ENCODE assay signal across 18 cellular contexts in the genomic region with DNA sequence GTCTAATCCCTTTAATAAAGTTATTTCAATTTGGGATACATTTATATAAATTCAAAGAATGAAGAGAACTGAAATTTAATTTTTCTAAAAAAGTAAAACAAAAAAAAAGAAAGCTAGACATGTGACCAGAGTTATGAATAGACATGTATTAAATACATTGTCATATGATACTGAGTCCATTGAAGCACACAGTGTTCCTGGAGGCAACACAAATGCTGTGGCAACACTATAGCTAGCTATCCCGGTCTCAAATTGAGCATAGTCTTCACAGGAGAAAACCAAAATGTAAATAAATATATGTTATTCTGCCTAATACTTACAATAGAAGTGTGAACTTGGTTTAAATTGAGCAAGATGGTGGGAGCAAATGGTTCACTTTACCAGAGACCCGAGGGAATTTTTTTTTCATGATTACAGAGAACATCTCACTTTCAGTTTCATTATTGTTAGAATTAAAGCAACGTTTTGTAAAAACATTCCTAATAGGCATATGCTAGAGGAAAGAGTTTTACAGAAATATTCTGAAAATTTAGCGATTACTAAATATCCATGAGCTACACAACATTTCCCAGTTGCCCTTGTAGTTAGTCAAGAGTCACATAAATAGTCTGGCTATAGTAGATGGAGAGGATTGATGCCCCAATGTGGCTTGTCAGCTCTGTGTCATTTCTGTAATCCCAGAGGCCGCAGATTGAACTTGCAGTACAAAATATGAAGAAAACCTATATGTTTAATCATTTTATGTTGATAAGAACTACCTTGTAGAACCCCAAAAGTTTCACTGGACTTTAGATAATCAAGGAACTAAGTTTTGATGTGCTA.
DNase-seq lines count a peak whose midpoint lies in the region; ATAC-seq and TF ChIP-seq lines count a peak whose summit lies in the region.
"Had no signal": no experiment of that assay in that cellular context is flagged by ENCODE, and none has a peak within 500 bp of the region (broad histone marks: within the 10 kb centered on the region; RNA-seq: fewer than 3 reads in every experiment).

No MANE protein-coding gene starts in this region.

- H3K27me3 ChIP-seq in BLaER1 treated with 17β-estradiol and CSF1 and Interleukin-3, amounts not matched to agents 10 nM and 100 nM: no peaks in the 10 kb centered on the region
- H3K27me3 ChIP-seq in MM.1S (replicated peaks; ENCODE audit: insufficient read depth, low read length): no peaks in the 10 kb centered on the region
- H3K27me3 ChIP-seq: vagina had no signal

- H3K9ac ChIP-seq in BLaER1 treated with 17β-estradiol and CSF1 and Interleukin-3, amounts not matched to agents 10 nM and 100 nM: no peak overlapping the region
- H3K9ac ChIP-seq in MM.1S (ENCODE audit: low read length): peak overlapping the region; percentile 26; the same call in 1 of the 2 replicates

- no peaks in the 10 kb centered on the region for H3K36me3 ChIP-seq in BLaER1 treated with 17β-estradiol and CSF1 and Interleukin-3, amounts not matched to agents 10 nM and 100 nM
- H3K36me3 ChIP-seq in MM.1S (replicated peaks; ENCODE audit: insufficient read depth, low read length): no peaks in the 10 kb centered on the region
- H3K36me3 ChIP-seq: lower lobe of right lung, vagina had no signal

- no peak overlapping the region for H3K27ac ChIP-seq in BLaER1 treated with 17β-estradiol and CSF1 and Interleukin-3, amounts not matched to agents 10 nM and 100 nM
- H3K27ac ChIP-seq in MM.1S (ENCODE audit: low read length): no peak overlapping the region
- H3K27ac ChIP-seq: C4-2B, lower lobe of right lung, vagina had no signal

- H3K4me1 Mint-ChIP-seq in activated naive CD4-positive, alpha-beta T cell treated with anti-CD3 and anti-CD28 coated beads for 36 hours (ENCODE audit: low read depth): no peaks in the 10 kb centered on the region
- no peaks in the 10 kb centered on the region for H3K4me1 Mint-ChIP-seq in mesothelial cell of epicardium

- peak; percentile 61 for ATAC-seq in GM19035 (IDR thresholded peaks at IDR 0.05; ENCODE audit: unreplicated experiment)
- ATAC-seq: lower lobe of right lung had no signal

- peaks cover 0 to 5% (median 0%) of the 10 kb centered on the region in 10 experiments; a peak in 2 of 20 replicates for H3K4me1 ChIP-seq in BLaER1 treated with 17β-estradiol and CSF1 and Interleukin-3, amounts not matched to agents 10 nM and 100 nM
- H3K4me1 ChIP-seq in MM.1S (ENCODE audit: low read length): no peaks in the 10 kb centered on the region
- H3K4me1 ChIP-seq: lower lobe of right lung, vagina had no signal

- H3F3A ChIP-seq in MM.1S (ENCODE audit: insufficient read depth, low read length): no peaks in the 10 kb centered on the region

- H3K9me3 ChIP-seq in BLaER1 treated with 17β-estradiol and CSF1 and Interleukin-3, amounts not matched to agents 10 nM and 100 nM (replicated peaks in 1 of 11): no peaks in the 10 kb centered on the region
- H3K9me3 ChIP-seq in MM.1S (replicated peaks; ENCODE audit: insufficient read depth, low read length): no peaks in the 10 kb centered on the region
- H3K9me3 ChIP-seq: lower lobe of right lung, vagina had no signal

- no peak overlapping the region for H3K4me3 Mint-ChIP-seq in activated naive CD4-positive, alpha-beta T cell treated with anti-CD3 and anti-CD28 coated beads for 36 hours
- no peak overlapping the region for H3K4me3 Mint-ChIP-seq in mesothelial cell of epicardium

- H4K20me1 ChIP-seq in BLaER1 treated with 17β-estradiol and CSF1 and Interleukin-3, amounts not matched to agents 10 nM and 100 nM: no peaks in the 10 kb centered on the region
- no peaks in the 10 kb centered on the region for H4K20me1 ChIP-seq in MM.1S (ENCODE audit: insufficient read depth, low read length)

- H3K9me2 ChIP-seq in MM.1S (replicated peaks; ENCODE audit: insufficient read depth, low read length): no peaks in the 10 kb centered on the region

- no peaks in the 10 kb centered on the region for H3K36me3 Mint-ChIP-seq in activated naive CD4-positive, alpha-beta T cell treated with anti-CD3 and anti-CD28 coated beads for 36 hours (ENCODE audit: low read depth)
- no peaks in the 10 kb centered on the region for H3K36me3 Mint-ChIP-seq in mesothelial cell of epicardium

- intact Hi-C loops in activated naive CD4-positive, alpha-beta T cell treated with anti-CD3 and anti-CD28 coated beads for 36 hours (cut with micrococcal nuclease): no loop called here

- DNase-seq in MM.1S: peak; percentile 36
- peak; percentile 45 for DNase-seq in choroid plexus epithelial cell (ENCODE audit: low read depth)
- DNase-seq in middle frontal gyrus (ENCODE audit: extremely low spot score, low spot score): no peak
- DNase-seq in RKO (ENCODE audit: low spot score): no peak
- no peak for DNase-seq in activated naive CD4-positive, alpha-beta T cell treated with anti-CD3 and anti-CD28 coated beads for 36 hours
- DNase-seq in mesothelial cell of epicardium (ENCODE audit: low spot score in 2 of 2, unreplicated experiment in 2 of 2): no peak
- DNase-seq: activated CD8-positive, alpha-beta memory T cell treated with anti-CD3 and anti-CD28 coated beads for 24 hours; activated gamma-delta T cell; GOT3; lower lobe of right lung; NCI-H1092; NCI-H526 treated with DMSO at 0.1 percent for 48 hours; SIG-M5; stimulated activated naive CD4-positive, alpha-beta T cell treated with Interleukin-2 at 50 U/mL for 16 hours had no signal

- peak overlapping the region in 9 of 11 experiments; percentile 2 to 55 (median 15); a peak in 9 of 22 replicates for H3K4me2 ChIP-seq in BLaER1 treated with 17β-estradiol and CSF1 and Interleukin-3, amounts not matched to agents 10 nM and 100 nM
- H3K4me2 ChIP-seq in MM.1S (ENCODE audit: low read depth, low read length): peak overlapping the region; percentile 67

- H3K27ac Mint-ChIP-seq in activated naive CD4-positive, alpha-beta T cell treated with anti-CD3 and anti-CD28 coated beads for 36 hours: no peak overlapping the region
- no peak overlapping the region for H3K27ac Mint-ChIP-seq in mesothelial cell of epicardium

- no peaks in the 10 kb centered on the region for H3K27me3 Mint-ChIP-seq in activated naive CD4-positive, alpha-beta T cell treated with anti-CD3 and anti-CD28 coated beads for 36 hours (ENCODE audit: low read depth)
- no peaks in the 10 kb centered on the region for H3K27me3 Mint-ChIP-seq in mesothelial cell of epicardium (ENCODE audit: low read depth)

- TF ChIP-seq CTCF in MM.1S (IDR thresholded peaks at IDR 0.05; ENCODE audit: low read length): no peak
- no peak for TF ChIP-seq CTCF in choroid plexus epithelial cell (conservative IDR thresholded peaks at IDR 0.05; ENCODE audit: low read depth, low read length)
- TF ChIP-seq CTCF in mesothelial cell of epicardium (IDR thresholded peaks at IDR 0.05; ENCODE audit: unreplicated experiment): no peak

- H3K4me3 ChIP-seq in BLaER1 treated with 17β-estradiol and CSF1 and Interleukin-3, amounts not matched to agents 10 nM and 100 nM: no peak overlapping the region
- H3K4me3 ChIP-seq in MM.1S (ENCODE audit: low read length) (peak overlapping the region; percentile 55), choroid plexus epithelial cell (ENCODE audit: low read depth, low read length) (no peak overlapping the region)
- H3K4me3 ChIP-seq: lower lobe of right lung, vagina had no signal

- no peaks in the 10 kb centered on the region for H3K79me2 ChIP-seq in MM.1S (ENCODE audit: low read length)

- no peaks in the 10 kb centered on the region for H3K9me3 Mint-ChIP-seq in activated naive CD4-positive, alpha-beta T cell treated with anti-CD3 and anti-CD28 coated beads for 36 hours
- no peaks in the 10 kb centered on the region for H3K9me3 Mint-ChIP-seq in mesothelial cell of epicardium

- CTCF ChIA-PET in activated naive CD4-positive, alpha-beta T cell treated with anti-CD3 and anti-CD28 coated beads for 36 hours (lab: Charles Lee): no interaction called here

- peak overlapping the region; percentile 76 for H2AFZ ChIP-seq in MM.1S (ENCODE audit: low read length)

Comparison
In these comparisons a context has a peak if more than half of its experiments do, and no peak if none do; other contexts are left out.
1. DNase-seq: peak in MM.1S (single experiment) and choroid plexus epithelial cell (single experiment); none in middle frontal gyrus (single experiment), RKO (single experiment), activated naive CD4-positive, alpha-beta T cell treated with anti-CD3 and anti-CD28 coated beads for 36 hours (single experiment) and mesothelial cell of epicardium (0 of 2).